Comparison of ENCODE assay signal across 16 cellular contexts in genomic region chr17:33233855-33234228, GRCh38. TPM values are rescaled to one million over a fixed set of nuclear protein-coding genes. Genes with fewer than 3 reads are reported as not detected.
A peak's percentile ranks its signal among the peaks of the same experiment; 100 is the strongest.
DNase-seq lines count a peak whose midpoint lies in the region; ATAC-seq and TF ChIP-seq lines count a peak whose summit lies in the region.
"Had no signal": no experiment of that assay in that cellular context is flagged by ENCODE, and none has a peak within 500 bp of the region (broad histone marks: within the 10 kb centered on the region; RNA-seq: fewer than 3 reads in every experiment).

No MANE protein-coding gene starts in this region.

- H2AFZ ChIP-seq in neuronal stem cell (ENCODE audit: low read length) = no peak overlapping the region

- no peak for TF ChIP-seq CTCF in CD8-positive, alpha-beta T cell (IDR thresholded peaks at IDR 0.05)
- TF ChIP-seq CTCF in GM10248 (IDR thresholded peaks at IDR 0.05; ENCODE audit: control extremely low read depth, extremely low read depth, low read depth, missing control alignments) = no peak

- no peak overlapping the region for H2BK15ac ChIP-seq in neuronal stem cell (ENCODE audit: low read length)

- H3K18ac ChIP-seq in neuronal stem cell (ENCODE audit: low read length) = no peak overlapping the region

- H3K36me3 Mint-ChIP-seq in CD8-positive, alpha-beta T cell = no peaks in the 10 kb centered on the region
- peaks cover 6% of the 10 kb centered on the region for H3K36me3 Mint-ChIP-seq in effector memory CD8-positive, alpha-beta T cell (ENCODE audit: insufficient read depth)
- no peaks in the 10 kb centered on the region for H3K36me3 Mint-ChIP-seq in naive thymus-derived CD4-positive, alpha-beta T cell

- no peaks in the 10 kb centered on the region for H3K27me3 ChIP-seq in CD8-positive, alpha-beta T cell (ENCODE audit: insufficient read depth, low read length)
- no peaks in the 10 kb centered on the region for H3K27me3 ChIP-seq in naive thymus-derived CD4-positive, alpha-beta T cell (ENCODE audit: control insufficient read depth in 2 of 2, insufficient read depth in 2 of 2, low read length in 2 of 2)
- H3K27me3 ChIP-seq in neuronal stem cell (ENCODE audit: control insufficient read depth in 3 of 3, insufficient read depth in 3 of 3, low read depth in 1 of 3, low read length in 3 of 3) = no peaks in the 10 kb centered on the region

- no peak overlapping the region for H2BK5ac ChIP-seq in neuronal stem cell (ENCODE audit: low read length)

- no peak overlapping the region for H3K4me2 ChIP-seq in neuronal stem cell (ENCODE audit: insufficient read depth, low read length, poor library complexity, severe bottlenecking)

- peaks cover 8% of the 10 kb centered on the region for H3K27me3 Mint-ChIP-seq in CD8-positive, alpha-beta T cell (ENCODE audit: low read depth)
- H3K27me3 Mint-ChIP-seq in effector memory CD8-positive, alpha-beta T cell = peaks cover 12 to 25% of the 10 kb centered on the region in 2 donors
- H3K27me3 Mint-ChIP-seq in naive thymus-derived CD4-positive, alpha-beta T cell = peaks cover 0 to 26% (median 6%) of the 10 kb centered on the region in 5 donors

- no peak overlapping the region for H4K91ac ChIP-seq in neuronal stem cell (ENCODE audit: low read depth, low read length, poor library complexity)

- no peak overlapping the region for H3K9ac ChIP-seq in neuronal stem cell (ENCODE audit: low read depth, low read length, poor library complexity)

- H3K9me3 Mint-ChIP-seq in CD8-positive, alpha-beta T cell = no peaks in the 10 kb centered on the region
- H3K9me3 Mint-ChIP-seq in effector memory CD8-positive, alpha-beta T cell = no peaks in the 10 kb centered on the region
- peaks cover 0 to 4% (median 0%) of the 10 kb centered on the region in 11 donors for H3K9me3 Mint-ChIP-seq in naive thymus-derived CD4-positive, alpha-beta T cell
- H3K9me3 Mint-ChIP-seq: nephron progenitor cell had no signal

- no peaks in the 10 kb centered on the region for H3K4me1 ChIP-seq in CD8-positive, alpha-beta T cell (ENCODE audit: insufficient read depth, low read length)
- no peaks in the 10 kb centered on the region for H3K4me1 ChIP-seq in naive thymus-derived CD4-positive, alpha-beta T cell (ENCODE audit: control insufficient read depth in 2 of 2, insufficient read depth in 2 of 2, low read length in 2 of 2)
- peaks cover 0 to 2% of the 10 kb centered on the region in 2 donors for H3K4me1 ChIP-seq in neuronal stem cell (ENCODE audit: control insufficient read depth in 2 of 2, insufficient read depth in 1 of 2, low read depth in 1 of 2, low read length in 2 of 2)

- H3K14ac ChIP-seq in neuronal stem cell (ENCODE audit: low read length) = no peak overlapping the region

- H4K8ac ChIP-seq in neuronal stem cell (ENCODE audit: low read depth, low read length) = no peak overlapping the region

- no peak overlapping the region for H3K4ac ChIP-seq in neuronal stem cell (ENCODE audit: low read length)

- no peak for DNase-seq in CD8-positive, alpha-beta T cell
- peak; percentile 44 for DNase-seq in RPMI7951 (ENCODE audit: low read depth)
- peak in 2 of 3 experiments; percentile 31 for DNase-seq in effector memory CD8-positive, alpha-beta T cell
- DNase-seq in naive thymus-derived CD4-positive, alpha-beta T cell = no peak
- DNase-seq in GM10248 (ENCODE audit: extremely low spot score) = no peak
- no peak for DNase-seq in neuronal stem cell (ENCODE audit: low spot score)
- DNase-seq in DMS 273 (lab: John Stamatoyannopoulos, UW; ENCODE audit: unreplicated experiment) = no peak
- DNase-seq: activated CD4-positive, CD25-positive, alpha-beta regulatory T cell treated with anti-CD3 and anti-CD28 coated beads, Interleukin-2, amount 50 U/mL, for 72 hours; activated naive CD4-positive, alpha-beta T cell; esophagus squamous epithelium; NCI-H187 treated with DMSO at 0.1 percent for 48 hours; nephron progenitor cell; NK-92 treated with Interleukin-12 subunit alpha and Interleukin-12 subunit beta, amount 100 ng/mL, for 24 hours; stimulated activated CD4-positive, alpha-beta T cell treated with anti-CD3 and anti-CD28 coated beads, Interleukin-15, amount 100 ng/mL, for 24 hours had no signal

- no peaks in the 10 kb centered on the region for H3K36me3 ChIP-seq in CD8-positive, alpha-beta T cell (ENCODE audit: insufficient read depth, low read length)
- H3K36me3 ChIP-seq in naive thymus-derived CD4-positive, alpha-beta T cell (ENCODE audit: control insufficient read depth in 2 of 3, insufficient read depth in 3 of 3, low read length in 3 of 3) = no peaks in the 10 kb centered on the region
- no peaks in the 10 kb centered on the region for H3K36me3 ChIP-seq in neuronal stem cell (replicated peaks in 1 of 2; ENCODE audit: control insufficient read depth in 2 of 2, insufficient read depth in 2 of 2, low read length in 2 of 2)
- H3K36me3 ChIP-seq: esophagus squamous epithelium had no signal

- H2BK120ac ChIP-seq in neuronal stem cell (ENCODE audit: low read depth, low read length) = no peak overlapping the region

- peak; percentile 48 for ATAC-seq in CD8-positive, alpha-beta T cell
- peak; percentile 89 for ATAC-seq in effector memory CD8-positive, alpha-beta T cell (replicated peaks)
- peak; percentile 29 for ATAC-seq in naive thymus-derived CD4-positive, alpha-beta T cell
- ATAC-seq in GM18858 (IDR thresholded peaks at IDR 0.05; ENCODE audit: unreplicated experiment) = no peak

- POLR2A ChIA-PET in CD8-positive, alpha-beta T cell (lab: Charles Lee) = no interaction called here
- POLR2A ChIA-PET in naive thymus-derived CD4-positive, alpha-beta T cell (lab: Charles Lee) = no interaction called here
- POLR2A ChIA-PET in GM10248 (lab: Yijun Ruan, JAX) = no interaction called here

- H3K27ac Mint-ChIP-seq in CD8-positive, alpha-beta T cell = peak overlapping the region; percentile 56
- peak overlapping the region in 1 of 2 donors; percentile 84 for H3K27ac Mint-ChIP-seq in effector memory CD8-positive, alpha-beta T cell
- no peak overlapping the region for H3K27ac Mint-ChIP-seq in naive thymus-derived CD4-positive, alpha-beta T cell

- no peak overlapping the region for H2AK5ac ChIP-seq in neuronal stem cell (ENCODE audit: low read depth, low read length)

- CTCF ChIA-PET in CD8-positive, alpha-beta T cell (lab: Charles Lee) = no interaction called here
- CTCF ChIA-PET in naive thymus-derived CD4-positive, alpha-beta T cell (lab: Charles Lee) = no interaction called here
- CTCF ChIA-PET in GM10248 (lab: Yijun Ruan, JAX) = no interaction called here

- no peaks in the 10 kb centered on the region for H3K79me1 ChIP-seq in neuronal stem cell (ENCODE audit: low read depth, low read length)

- no peak overlapping the region for H3K27ac ChIP-seq in CD8-positive, alpha-beta T cell (ENCODE audit: low read depth, low read length)
- H3K27ac ChIP-seq in naive thymus-derived CD4-positive, alpha-beta T cell (ENCODE audit: low read depth, low read length) = no peak overlapping the region
- H3K27ac ChIP-seq in neuronal stem cell (replicated peaks; ENCODE audit: low read length) = no peak overlapping the region
- H3K27ac ChIP-seq: C4-2B, esophagus squamous epithelium had no signal

- WGBS in neuronal stem cell (ENCODE audit: extremely low coverage in 2 of 2, insufficient read length in 2 of 2, insufficient replicate concordance in 1 of 2), 2 donors = no CpG with 5 or more reads among the region's 6 CpGs

- no peak overlapping the region for H3K23ac ChIP-seq in neuronal stem cell (ENCODE audit: low read depth, low read length, poor library complexity)

- H2BK12ac ChIP-seq in neuronal stem cell (ENCODE audit: low read length) = no peak overlapping the region

- peak overlapping the region; percentile 22 for H3K4me3 Mint-ChIP-seq in CD8-positive, alpha-beta T cell
- H3K4me3 Mint-ChIP-seq in effector memory CD8-positive, alpha-beta T cell = peak overlapping the region; percentile 34 to 60
- H3K4me3 Mint-ChIP-seq in naive thymus-derived CD4-positive, alpha-beta T cell = no peak overlapping the region
- H3K4me3 Mint-ChIP-seq: nephron progenitor cell had no signal

- H3K9me3 ChIP-seq in CD8-positive, alpha-beta T cell (ENCODE audit: low read length) = no peaks in the 10 kb centered on the region
- no peaks in the 10 kb centered on the region for H3K9me3 ChIP-seq in naive thymus-derived CD4-positive, alpha-beta T cell (ENCODE audit: control insufficient read depth in 2 of 3, low read length in 3 of 3)
- H3K9me3 ChIP-seq in neuronal stem cell (replicated peaks in 1 of 2; ENCODE audit: control insufficient read depth in 2 of 2, insufficient read depth in 1 of 2, low read depth in 1 of 2, low read length in 2 of 2) = no peaks in the 10 kb centered on the region
- H3K9me3 ChIP-seq: esophagus squamous epithelium had no signal

- H3K4me1 Mint-ChIP-seq in CD8-positive, alpha-beta T cell (ENCODE audit: low read depth) = no peaks in the 10 kb centered on the region
- H3K4me1 Mint-ChIP-seq in effector memory CD8-positive, alpha-beta T cell (ENCODE audit: low read depth in 2 of 2) = peaks cover 3 to 24% of the 10 kb centered on the region in 2 donors
- H3K4me1 Mint-ChIP-seq in naive thymus-derived CD4-positive, alpha-beta T cell = no peaks in the 10 kb centered on the region

- intact Hi-C loops in CD8-positive, alpha-beta T cell (cut with DNase I, micrococcal nuclease) = no loop called here
- intact Hi-C loops in naive thymus-derived CD4-positive, alpha-beta T cell (cut with micrococcal nuclease) = no loop called here

- H3K4me3 ChIP-seq in CD8-positive, alpha-beta T cell (ENCODE audit: low read depth, low read length) = no peak overlapping the region
- H3K4me3 ChIP-seq in naive thymus-derived CD4-positive, alpha-beta T cell (ENCODE audit: low read length) = no peak overlapping the region
- no peak overlapping the region for H3K4me3 ChIP-seq in neuronal stem cell (ENCODE audit: low read length in 2 of 2)
- H3K4me3 ChIP-seq: esophagus squamous epithelium had no signal

RNA-seq across cellular contexts. Expression of gene ASIC2, which starts 59.3 kb away (rescaled TPM):
- total RNA-seq in CD8-positive, alpha-beta T cell = not detected
- not detected in 2 replicates for total RNA-seq in RPMI7951 (2014; rRNA removed; shearing (Covaris generic))
- total RNA-seq in naive thymus-derived CD4-positive, alpha-beta T cell = not detected
- polyA plus RNA-seq in naive thymus-derived CD4-positive, alpha-beta T cell = not detected
- 0.71 TPM for polyA plus RNA-seq in neuronal stem cell (2013, experiment 1 of 2)
- 0.84 TPM for polyA plus RNA-seq in neuronal stem cell (2013, experiment 2 of 2)

Comparison
In these comparisons a context has a peak if more than half of its experiments do, and no peak if none do; other contexts are left out.
1. DNase-seq: peak in RPMI7951 (single experiment) and effector memory CD8-positive, alpha-beta T cell (2 of 3); none in CD8-positive, alpha-beta T cell (0 of 7), naive thymus-derived CD4-positive, alpha-beta T cell (0 of 9), GM10248 (single experiment), neuronal stem cell (single experiment) and DMS 273 (single experiment).
2. H3K4me3 Mint-ChIP-seq: peak in CD8-positive, alpha-beta T cell (single experiment) and effector memory CD8-positive, alpha-beta T cell (2 of 2); none in naive thymus-derived CD4-positive, alpha-beta T cell (0 of 10).